In the genomic region with DNA sequence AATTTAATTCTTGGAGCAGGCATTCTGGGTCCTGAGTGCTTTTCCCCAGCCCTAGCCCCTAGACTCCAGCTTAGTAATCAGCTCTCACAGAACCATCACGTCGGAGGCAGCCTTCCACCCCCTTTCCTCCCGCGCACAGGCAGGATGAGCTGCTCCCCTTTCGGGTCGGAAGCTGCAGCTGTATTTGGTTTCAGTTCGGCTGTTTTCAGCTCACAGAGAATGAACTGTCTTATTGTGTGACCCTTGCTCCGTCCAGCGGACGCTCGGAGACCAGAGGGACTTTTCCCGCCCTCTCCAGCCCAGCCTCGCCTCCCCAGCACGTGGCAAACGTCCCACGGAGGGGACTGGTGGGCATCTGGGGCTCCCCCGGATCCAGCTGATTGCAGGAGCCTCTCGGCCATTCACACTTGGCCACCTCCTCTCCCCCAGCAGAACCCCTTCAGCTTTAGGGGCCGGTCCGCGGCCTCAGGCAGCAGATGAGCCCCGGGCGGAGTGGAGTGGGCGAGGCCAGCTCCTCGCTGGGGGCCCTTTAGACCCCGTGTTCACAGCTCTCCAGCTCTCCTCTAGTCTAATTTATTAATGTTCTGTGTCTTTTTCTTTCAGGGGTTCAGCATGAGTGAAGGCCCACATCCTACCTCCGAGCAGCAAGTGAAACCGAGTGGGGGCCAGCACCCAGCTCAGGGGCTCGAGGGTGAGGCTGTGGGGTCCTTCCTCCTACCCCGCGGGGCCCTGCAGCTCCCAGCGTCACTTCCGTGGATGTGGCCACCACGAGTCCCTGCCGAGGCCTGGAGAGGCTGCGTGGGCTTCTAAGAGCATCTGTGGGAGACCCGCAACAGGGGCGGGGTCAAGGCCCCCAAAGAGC, we compare ENCODE assay signal across 1 cellular context.
TF ChIP-seq lines count a peak whose summit lies in the region.

No MANE protein-coding gene starts in this region.

TF ChIP-seq in HepG2, 621 proteins besides CTCF, POLR2A, EP300 and RAD21 (continued from another document and continues in another):
- peak; percentile 85; the same call in 1 of the 2 replicates for TF ChIP-seq ZNF354B (CRISPR knock-in tag; IDR thresholded peaks at IDR 0.05)
- TF ChIP-seq ZNF776 (CRISPR knock-in tag; IDR thresholded peaks at IDR 0.05): peak; percentile 95; the same call in 1 of the 2 replicates
- 0 out of 2 replicates have a peak, but pooled peaks have one; percentile 20 for TF ChIP-seq GTF2F1 (IDR thresholded peaks at IDR 0.05; ENCODE audit: low read length)
- peak; percentile 78; the same call in 1 of the 2 replicates for TF ChIP-seq ZSCAN22 (CRISPR knock-in tag; IDR thresholded peaks at IDR 0.05)
- TF ChIP-seq ZNF792 (CRISPR knock-in tag; IDR thresholded peaks at IDR 0.05): peak; percentile 84
- peak; percentile 99 for TF ChIP-seq ZNF605 (CRISPR knock-in tag; IDR thresholded peaks at IDR 0.05)
- 0 out of 2 replicates have a peak, but pooled peaks have one; percentile 31 for TF ChIP-seq RELA (CRISPR knock-in tag; IDR thresholded peaks at IDR 0.05)
- peak; percentile 79 for TF ChIP-seq ZSCAN25 (CRISPR knock-in tag; IDR thresholded peaks at IDR 0.05)
- peak; percentile 95 for TF ChIP-seq ZNF607 (CRISPR knock-in tag; IDR thresholded peaks at IDR 0.05; ENCODE audit: borderline replicate concordance)
- TF ChIP-seq ZFP90 (CRISPR knock-in tag; IDR thresholded peaks at IDR 0.05; ENCODE audit: borderline replicate concordance): peak; percentile 95
- TF ChIP-seq ZNF296 (CRISPR knock-in tag; conservative IDR thresholded peaks at IDR 0.05): 0 out of 2 replicates have a peak, but pooled peaks have one; percentile 65
- TF ChIP-seq HOXA5 (CRISPR knock-in tag; IDR thresholded peaks at IDR 0.05): peak; percentile 82
- TF ChIP-seq FLYWCH1 (CRISPR knock-in tag; IDR thresholded peaks at IDR 0.05): peak; percentile 93
- TF ChIP-seq ZNF839 (CRISPR knock-in tag; IDR thresholded peaks at IDR 0.05; ENCODE audit: borderline replicate concordance): 0 out of 2 replicates have a peak, but pooled peaks have one; percentile 41
- peak; percentile 86; the same call in 1 of the 2 replicates for TF ChIP-seq AHR (CRISPR knock-in tag; IDR thresholded peaks at IDR 0.05)
- no peak for TF ChIP-seq ZNF782 (CRISPR knock-in tag; IDR thresholded peaks at IDR 0.05; ENCODE audit: borderline replicate concordance)
- peak; percentile 85 for TF ChIP-seq PHF21A (CRISPR knock-in tag; IDR thresholded peaks at IDR 0.05)
- peak; percentile 74; the same call in 1 of the 2 replicates for TF ChIP-seq ISL2 (CRISPR knock-in tag; IDR thresholded peaks at IDR 0.05)
- TF ChIP-seq, protein P1, sequence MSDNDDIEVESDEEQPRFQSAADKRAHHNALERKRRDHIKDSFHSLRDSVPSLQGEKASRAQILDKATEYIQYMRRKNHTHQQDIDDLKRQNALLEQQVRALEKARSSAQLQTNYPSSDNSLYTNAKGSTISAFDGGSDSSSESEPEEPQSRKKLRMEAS (IDR thresholded peaks at IDR 0.05): peak; percentile 100
- peak; percentile 88 for TF ChIP-seq KMT2B (CRISPR knock-in tag; IDR thresholded peaks at IDR 0.05)
- no peak for TF ChIP-seq MTF2 (CRISPR knock-in tag; IDR thresholded peaks at IDR 0.05; ENCODE audit: borderline replicate concordance)
- TF ChIP-seq, protein P2, sequence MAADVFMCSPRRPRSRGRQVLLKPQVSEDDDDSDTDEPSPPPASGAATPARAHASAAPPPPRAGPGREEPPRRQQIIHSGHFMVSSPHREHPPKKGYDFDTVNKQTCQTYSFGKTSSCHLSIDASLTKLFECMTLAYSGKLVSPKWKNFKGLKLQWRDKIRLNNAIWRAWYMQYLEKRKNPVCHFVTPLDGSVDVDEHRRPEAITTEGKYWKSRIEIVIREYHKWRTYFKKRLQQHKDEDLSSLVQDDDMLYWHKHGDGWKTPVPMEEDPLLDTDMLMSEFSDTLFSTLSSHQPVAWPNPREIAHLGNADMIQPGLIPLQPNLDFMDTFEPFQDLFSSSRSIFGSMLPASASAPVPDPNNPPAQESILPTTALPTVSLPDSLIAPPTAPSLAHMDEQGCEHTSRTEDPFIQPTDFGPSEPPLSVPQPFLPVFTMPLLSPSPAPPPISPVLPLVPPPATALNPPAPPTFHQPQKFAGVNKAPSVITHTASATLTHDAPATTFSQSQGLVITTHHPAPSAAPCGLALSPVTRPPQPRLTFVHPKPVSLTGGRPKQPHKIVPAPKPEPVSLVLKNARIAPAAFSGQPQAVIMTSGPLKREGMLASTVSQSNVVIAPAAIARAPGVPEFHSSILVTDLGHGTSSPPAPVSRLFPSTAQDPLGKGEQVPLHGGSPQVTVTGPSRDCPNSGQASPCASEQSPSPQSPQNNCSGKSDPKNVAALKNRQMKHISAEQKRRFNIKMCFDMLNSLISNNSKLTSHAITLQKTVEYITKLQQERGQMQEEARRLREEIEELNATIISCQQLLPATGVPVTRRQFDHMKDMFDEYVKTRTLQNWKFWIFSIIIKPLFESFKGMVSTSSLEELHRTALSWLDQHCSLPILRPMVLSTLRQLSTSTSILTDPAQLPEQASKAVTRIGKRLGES (CRISPR knock-in tag; IDR thresholded peaks at IDR 0.05; ENCODE audit: borderline replicate concordance): peak; percentile 68; the same call in 1 of the 2 replicates
- TF ChIP-seq ZNF800 (CRISPR knock-in tag; IDR thresholded peaks at IDR 0.05): peak; percentile 91
- peak; percentile 87; the same call in 1 of the 2 replicates for TF ChIP-seq ZNF614 (CRISPR knock-in tag; IDR thresholded peaks at IDR 0.05; ENCODE audit: borderline replicate concordance)
- TF ChIP-seq ARNT2 (CRISPR knock-in tag; IDR thresholded peaks at IDR 0.05; ENCODE audit: low read depth): peak; percentile 92; the same call in 1 of the 2 replicates
- peak; percentile 91 for TF ChIP-seq ATF7-NPFF (CRISPR knock-in tag; IDR thresholded peaks at IDR 0.05; ENCODE audit: low read depth)
- no peak for TF ChIP-seq ZNF615 (CRISPR knock-in tag; IDR thresholded peaks at IDR 0.05; ENCODE audit: borderline replicate concordance)
- TF ChIP-seq, protein P3, sequence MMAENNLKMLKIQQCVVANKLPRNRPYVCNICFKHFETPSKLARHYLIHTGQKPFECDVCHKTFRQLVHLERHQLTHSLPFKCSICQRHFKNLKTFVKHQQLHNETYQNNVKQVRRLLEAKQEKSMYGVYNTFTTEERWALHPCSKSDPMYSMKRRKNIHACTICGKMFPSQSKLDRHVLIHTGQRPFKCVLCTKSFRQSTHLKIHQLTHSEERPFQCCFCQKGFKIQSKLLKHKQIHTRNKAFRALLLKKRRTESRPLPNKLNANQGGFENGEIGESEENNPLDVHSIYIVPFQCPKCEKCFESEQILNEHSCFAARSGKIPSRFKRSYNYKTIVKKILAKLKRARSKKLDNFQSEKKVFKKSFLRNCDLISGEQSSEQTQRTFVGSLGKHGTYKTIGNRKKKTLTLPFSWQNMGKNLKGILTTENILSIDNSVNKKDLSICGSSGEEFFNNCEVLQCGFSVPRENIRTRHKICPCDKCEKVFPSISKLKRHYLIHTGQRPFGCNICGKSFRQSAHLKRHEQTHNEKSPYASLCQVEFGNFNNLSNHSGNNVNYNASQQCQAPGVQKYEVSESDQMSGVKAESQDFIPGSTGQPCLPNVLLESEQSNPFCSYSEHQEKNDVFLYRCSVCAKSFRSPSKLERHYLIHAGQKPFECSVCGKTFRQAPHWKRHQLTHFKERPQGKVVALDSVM (CRISPR knock-in tag; IDR thresholded peaks at IDR 0.05): no peak
- TF ChIP-seq PHF5A (CRISPR knock-in tag; IDR thresholded peaks at IDR 0.05; ENCODE audit: low read depth, unreplicated experiment): peak; percentile 53
- TF ChIP-seq ZNF274 (CRISPR knock-in tag; IDR thresholded peaks at IDR 0.05): peak; percentile 82; the same call in 1 of the 2 replicates
- TF ChIP-seq ZNF543 (CRISPR knock-in tag; IDR thresholded peaks at IDR 0.05): peak; percentile 94; the same call in 1 of the 2 replicates
- TF ChIP-seq, protein P4, sequence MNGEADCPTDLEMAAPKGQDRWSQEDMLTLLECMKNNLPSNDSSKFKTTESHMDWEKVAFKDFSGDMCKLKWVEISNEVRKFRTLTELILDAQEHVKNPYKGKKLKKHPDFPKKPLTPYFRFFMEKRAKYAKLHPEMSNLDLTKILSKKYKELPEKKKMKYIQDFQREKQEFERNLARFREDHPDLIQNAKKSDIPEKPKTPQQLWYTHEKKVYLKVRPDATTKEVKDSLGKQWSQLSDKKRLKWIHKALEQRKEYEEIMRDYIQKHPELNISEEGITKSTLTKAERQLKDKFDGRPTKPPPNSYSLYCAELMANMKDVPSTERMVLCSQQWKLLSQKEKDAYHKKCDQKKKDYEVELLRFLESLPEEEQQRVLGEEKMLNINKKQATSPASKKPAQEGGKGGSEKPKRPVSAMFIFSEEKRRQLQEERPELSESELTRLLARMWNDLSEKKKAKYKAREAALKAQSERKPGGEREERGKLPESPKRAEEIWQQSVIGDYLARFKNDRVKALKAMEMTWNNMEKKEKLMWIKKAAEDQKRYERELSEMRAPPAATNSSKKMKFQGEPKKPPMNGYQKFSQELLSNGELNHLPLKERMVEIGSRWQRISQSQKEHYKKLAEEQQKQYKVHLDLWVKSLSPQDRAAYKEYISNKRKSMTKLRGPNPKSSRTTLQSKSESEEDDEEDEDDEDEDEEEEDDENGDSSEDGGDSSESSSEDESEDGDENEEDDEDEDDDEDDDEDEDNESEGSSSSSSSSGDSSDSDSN (CRISPR knock-in tag; IDR thresholded peaks at IDR 0.05): peak; percentile 53; the same call in 1 of the 2 replicates
- TF ChIP-seq ZMYM4 (CRISPR knock-in tag; IDR thresholded peaks at IDR 0.05): peak; percentile 82
- TF ChIP-seq, protein P5, sequence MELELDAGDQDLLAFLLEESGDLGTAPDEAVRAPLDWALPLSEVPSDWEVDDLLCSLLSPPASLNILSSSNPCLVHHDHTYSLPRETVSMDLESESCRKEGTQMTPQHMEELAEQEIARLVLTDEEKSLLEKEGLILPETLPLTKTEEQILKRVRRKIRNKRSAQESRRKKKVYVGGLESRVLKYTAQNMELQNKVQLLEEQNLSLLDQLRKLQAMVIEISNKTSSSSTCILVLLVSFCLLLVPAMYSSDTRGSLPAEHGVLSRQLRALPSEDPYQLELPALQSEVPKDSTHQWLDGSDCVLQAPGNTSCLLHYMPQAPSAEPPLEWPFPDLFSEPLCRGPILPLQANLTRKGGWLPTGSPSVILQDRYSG (CRISPR knock-in tag; IDR thresholded peaks at IDR 0.05): 0 out of 2 replicates have a peak, but pooled peaks have one; percentile 86
- peak; percentile 88; the same call in 1 of the 2 replicates for TF ChIP-seq CAMTA2 (CRISPR knock-in tag; IDR thresholded peaks at IDR 0.05; ENCODE audit: borderline replicate concordance)
- peak; percentile 68; the same call in 1 of the 2 replicates for TF ChIP-seq CCDC6 (CRISPR knock-in tag; IDR thresholded peaks at IDR 0.05)
- TF ChIP-seq, protein P6, sequence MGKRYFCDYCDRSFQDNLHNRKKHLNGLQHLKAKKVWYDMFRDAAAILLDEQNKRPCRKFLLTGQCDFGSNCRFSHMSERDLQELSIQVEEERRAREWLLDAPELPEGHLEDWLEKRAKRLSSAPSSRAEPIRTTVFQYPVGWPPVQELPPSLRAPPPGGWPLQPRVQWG (CRISPR knock-in tag; IDR thresholded peaks at IDR 0.05; ENCODE audit: borderline replicate concordance, low read depth): no peak
- peak; percentile 71; the same call in 1 of the 2 replicates for TF ChIP-seq CERS6 (CRISPR knock-in tag; IDR thresholded peaks at IDR 0.05)
- TF ChIP-seq ZNF510 (CRISPR knock-in tag; IDR thresholded peaks at IDR 0.05; ENCODE audit: low read depth): 0 out of 2 replicates have a peak, but pooled peaks have one; percentile 79
- TF ChIP-seq ZNF275 (CRISPR knock-in tag; IDR thresholded peaks at IDR 0.05; ENCODE audit: borderline replicate concordance): peak; percentile 96; the same call in 1 of the 2 replicates
- peak; percentile 91; the same call in 1 of the 2 replicates for TF ChIP-seq ZIK1 (CRISPR knock-in tag; IDR thresholded peaks at IDR 0.05; ENCODE audit: borderline replicate concordance, low read depth)
- no peak for TF ChIP-seq SCMH1 (CRISPR knock-in tag; IDR thresholded peaks at IDR 0.05; ENCODE audit: borderline replicate concordance)
- TF ChIP-seq ZMYM2 (CRISPR knock-in tag; IDR thresholded peaks at IDR 0.05): peak; percentile 76
- no peak for TF ChIP-seq ZNF572 (CRISPR knock-in tag; IDR thresholded peaks at IDR 0.05)
- 0 out of 2 replicates have a peak, but pooled peaks have one; percentile 71 for TF ChIP-seq JUND (CRISPR knock-in tag; IDR thresholded peaks at IDR 0.05)
- TF ChIP-seq ZFP41 (CRISPR knock-in tag; IDR thresholded peaks at IDR 0.05; ENCODE audit: borderline replicate concordance): peak; percentile 92; the same call in 1 of the 2 replicates
- TF ChIP-seq ZNF468 (CRISPR knock-in tag; IDR thresholded peaks at IDR 0.05): no peak
- peak; percentile 91 for TF ChIP-seq REPIN1 (CRISPR knock-in tag; IDR thresholded peaks at IDR 0.05; ENCODE audit: borderline replicate concordance, low read depth)
- peak; percentile 74 for TF ChIP-seq IKZF4 (CRISPR knock-in tag; IDR thresholded peaks at IDR 0.05; ENCODE audit: borderline replicate concordance, low read depth, not compliant biosample characterization)
- no peak for TF ChIP-seq SOX13 (IDR thresholded peaks at IDR 0.05)
- TF ChIP-seq SOX13 (CRISPR knock-in tag; conservative IDR thresholded peaks at IDR 0.05 in 1 of 2, IDR thresholded peaks at IDR 0.05 in 1 of 2): peak in 1 of 2 experiments; percentile 45; a peak in 1 of 4 replicates
